ENCODE assay signal across 8 cellular contexts in genomic region chr14:35944847-35945246, GRCh38.
DNase-seq lines count a peak whose midpoint lies in the region; ATAC-seq and TF ChIP-seq lines count a peak whose summit lies in the region.

No MANE protein-coding gene starts in this region.

- H2BK15ac ChIP-seq in neuronal stem cell (ENCODE audit: low read length) = no peak overlapping the region

- no peak overlapping the region for H2BK12ac ChIP-seq in neuronal stem cell (ENCODE audit: low read length)

- no peak overlapping the region for H4K8ac ChIP-seq in neuronal stem cell (ENCODE audit: low read depth, low read length)

- H2AK5ac ChIP-seq in neuronal stem cell (ENCODE audit: low read depth, low read length) = no peak overlapping the region

- no peak overlapping the region for H4K91ac ChIP-seq in neuronal stem cell (ENCODE audit: low read depth, low read length, poor library complexity)

- WGBS in neuronal stem cell (ENCODE audit: extremely low coverage in 2 of 2, insufficient read length in 2 of 2, insufficient replicate concordance in 1 of 2), 2 donors = no CpG with 5 or more reads among the region's 5 CpGs

- H3K27ac ChIP-seq in neuronal stem cell (replicated peaks; ENCODE audit: low read length) = no peak overlapping the region

- no peaks in the 10 kb centered on the region for H3K79me1 ChIP-seq in neuronal stem cell (ENCODE audit: low read depth, low read length)

- H3K4me1 ChIP-seq in mucosa of descending colon (ENCODE audit: low read depth) (no peaks in the 10 kb centered on the region), neuronal stem cell (ENCODE audit: control insufficient read depth in 2 of 2, insufficient read depth in 1 of 2, low read depth in 1 of 2, low read length in 2 of 2) (no peaks in the 10 kb centered on the region)

- no peak overlapping the region for H3K9ac ChIP-seq in neuronal stem cell (ENCODE audit: low read depth, low read length, poor library complexity)

- ATAC-seq in HG02642 (IDR thresholded peaks at IDR 0.05; ENCODE audit: poor library complexity, unreplicated experiment) = peak; percentile 51
- peak; percentile 83 for ATAC-seq in mucosa of descending colon

- no peak overlapping the region for H3K4me2 ChIP-seq in neuronal stem cell (ENCODE audit: insufficient read depth, low read length, poor library complexity, severe bottlenecking)

- intact Hi-C loops in mucosa of descending colon (cut with DNase I, micrococcal nuclease) = no loop called here

- no peak overlapping the region for H2BK5ac ChIP-seq in neuronal stem cell (ENCODE audit: low read length)

- no peak overlapping the region for H3K14ac ChIP-seq in neuronal stem cell (ENCODE audit: low read length)

- H3K18ac ChIP-seq in neuronal stem cell (ENCODE audit: low read length) = no peak overlapping the region

- DNase-seq in NCI-H2171 treated with DMSO at 0.1 percent for 48 hours (lab: John Stamatoyannopoulos, UW) = peak; percentile 22
- DNase-seq in NCI-H2171 (lab: John Stamatoyannopoulos, UW) = no peak
- DNase-seq in SHP77 treated with DMSO at 0.1 percent for 48 hours (lab: John Stamatoyannopoulos, UW) = peak; percentile 30
- DNase-seq in mucosa of descending colon = peak in 2 of 3 donors; percentile 42 to 53
- no peak for DNase-seq in NCI-H128 (lab: John Stamatoyannopoulos, UW; ENCODE audit: unreplicated experiment)
- DNase-seq in neuronal stem cell (ENCODE audit: low spot score) = no peak
- no peak for DNase-seq in hepatic stellate cell (ENCODE audit: low spot score)

- no peak overlapping the region for H3K4ac ChIP-seq in neuronal stem cell (ENCODE audit: low read length)

- peaks cover 0 to 73% (median 0%) of the 10 kb centered on the region in 3 experiments for H3K27me3 ChIP-seq in neuronal stem cell (ENCODE audit: control insufficient read depth in 3 of 3, insufficient read depth in 3 of 3, low read depth in 1 of 3, low read length in 3 of 3)

- H2BK120ac ChIP-seq in neuronal stem cell (ENCODE audit: low read depth, low read length) = no peak overlapping the region

- no peak overlapping the region for H3K23ac ChIP-seq in neuronal stem cell (ENCODE audit: low read depth, low read length, poor library complexity)

- no peaks in the 10 kb centered on the region for H3K9me3 ChIP-seq in mucosa of descending colon
- no peaks in the 10 kb centered on the region for H3K9me3 ChIP-seq in neuronal stem cell (replicated peaks in 1 of 2; ENCODE audit: control insufficient read depth in 2 of 2, insufficient read depth in 1 of 2, low read depth in 1 of 2, low read length in 2 of 2)

- no peak overlapping the region for H2AFZ ChIP-seq in neuronal stem cell (ENCODE audit: low read length)

- H3K4me3 ChIP-seq in mucosa of descending colon (no peak overlapping the region), neuronal stem cell (ENCODE audit: low read length in 2 of 2) (no peak overlapping the region)

- no peak for TF ChIP-seq CTCF in mucosa of descending colon (IDR thresholded peaks at IDR 0.05)

- H3K36me3 ChIP-seq in mucosa of descending colon (ENCODE audit: low read depth) (no peaks in the 10 kb centered on the region), neuronal stem cell (replicated peaks in 1 of 2; ENCODE audit: control insufficient read depth in 2 of 2, insufficient read depth in 2 of 2, low read length in 2 of 2) (no peaks in the 10 kb centered on the region)

Comparison
In these comparisons a context has a peak if more than half of its experiments do, and no peak if none do; other contexts are left out.
1. DNase-seq: peak in NCI-H2171 treated with DMSO at 0.1 percent for 48 hours (single experiment), SHP77 treated with DMSO at 0.1 percent for 48 hours (single experiment) and mucosa of descending colon (2 of 3); none in NCI-H2171 (single experiment), NCI-H128 (single experiment), neuronal stem cell (single experiment) and hepatic stellate cell (single experiment).